In the genomic region with DNA sequence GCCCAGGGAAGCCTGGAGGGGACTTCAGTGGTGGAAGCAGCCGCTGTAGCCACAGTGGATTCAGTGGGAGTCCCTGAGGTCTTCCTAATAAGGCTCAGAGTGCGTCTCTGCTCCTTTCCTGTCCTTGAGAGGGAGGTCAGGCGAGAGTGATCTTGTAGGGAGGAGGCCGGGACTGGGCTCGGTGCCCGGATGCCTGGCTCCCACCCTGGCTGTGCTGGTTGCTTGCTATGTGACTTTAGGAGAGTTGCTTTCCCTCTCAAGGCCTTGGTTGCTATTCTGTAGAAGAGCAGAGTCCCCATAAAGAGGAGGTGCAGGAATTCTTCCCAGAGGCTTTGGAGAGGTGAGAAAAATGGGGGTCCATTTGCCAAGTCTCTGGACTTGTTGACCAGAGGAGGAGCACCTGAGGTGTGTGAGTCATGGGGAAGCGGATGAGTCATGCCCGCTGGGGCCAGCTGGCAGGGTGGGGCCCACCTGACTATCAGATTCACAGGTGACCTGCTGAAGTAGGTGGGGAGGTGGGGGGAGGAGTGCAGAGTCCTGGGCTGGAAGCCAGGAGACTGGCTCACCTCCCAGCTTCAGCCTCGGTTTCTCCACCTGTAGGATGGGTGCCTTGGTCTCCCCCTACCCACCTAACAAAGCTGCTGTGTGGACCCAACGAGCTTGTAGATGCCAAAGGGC, we compare ENCODE assay signal across 1 cellular context.
TF ChIP-seq lines count a peak whose summit lies in the region.

No MANE protein-coding gene starts in this region.

TF ChIP-seq in K562, 482 proteins besides CTCF, POLR2A, EP300 and RAD21 (continued from another document and continues in another):
- peak; percentile 54; the same call in 1 of the 2 replicates for TF ChIP-seq SMAD4 (CRISPR knock-in tag; conservative IDR thresholded peaks at IDR 0.05)
- TF ChIP-seq, protein P1, sequence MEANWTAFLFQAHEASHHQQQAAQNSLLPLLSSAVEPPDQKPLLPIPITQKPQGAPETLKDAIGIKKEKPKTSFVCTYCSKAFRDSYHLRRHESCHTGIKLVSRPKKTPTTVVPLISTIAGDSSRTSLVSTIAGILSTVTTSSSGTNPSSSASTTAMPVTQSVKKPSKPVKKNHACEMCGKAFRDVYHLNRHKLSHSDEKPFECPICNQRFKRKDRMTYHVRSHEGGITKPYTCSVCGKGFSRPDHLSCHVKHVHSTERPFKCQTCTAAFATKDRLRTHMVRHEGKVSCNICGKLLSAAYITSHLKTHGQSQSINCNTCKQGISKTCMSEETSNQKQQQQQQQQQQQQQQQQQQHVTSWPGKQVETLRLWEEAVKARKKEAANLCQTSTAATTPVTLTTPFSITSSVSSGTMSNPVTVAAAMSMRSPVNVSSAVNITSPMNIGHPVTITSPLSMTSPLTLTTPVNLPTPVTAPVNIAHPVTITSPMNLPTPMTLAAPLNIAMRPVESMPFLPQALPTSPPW (CRISPR knock-in tag; IDR thresholded peaks at IDR 0.05) = peak; percentile 41; the same call in 1 of the 2 replicates
- TF ChIP-seq CCNT2 (IDR thresholded peaks at IDR 0.05; ENCODE audit: borderline replicate concordance, extremely low read depth, insufficient read length, low read depth, low read length) = no peak
- no peak for TF ChIP-seq TARDBP (IDR thresholded peaks at IDR 0.05)
- peak in 2 of 3 experiments; percentile 9 to 28 for TF ChIP-seq YY1 (IDR thresholded peaks at IDR 0.05; ENCODE audit: borderline replicate concordance in 1 of 3, control insufficient read depth in 1 of 3, extremely low read depth in 1 of 3, insufficient read depth in 3 of 3, insufficient read length in 1 of 3, insufficient replicate concordance in 2 of 3, low read depth in 1 of 3, low read length in 2 of 3)
- TF ChIP-seq FOSL1 (tag; conservative IDR thresholded peaks at IDR 0.05) = peak; percentile 98
- TF ChIP-seq, protein P2, sequence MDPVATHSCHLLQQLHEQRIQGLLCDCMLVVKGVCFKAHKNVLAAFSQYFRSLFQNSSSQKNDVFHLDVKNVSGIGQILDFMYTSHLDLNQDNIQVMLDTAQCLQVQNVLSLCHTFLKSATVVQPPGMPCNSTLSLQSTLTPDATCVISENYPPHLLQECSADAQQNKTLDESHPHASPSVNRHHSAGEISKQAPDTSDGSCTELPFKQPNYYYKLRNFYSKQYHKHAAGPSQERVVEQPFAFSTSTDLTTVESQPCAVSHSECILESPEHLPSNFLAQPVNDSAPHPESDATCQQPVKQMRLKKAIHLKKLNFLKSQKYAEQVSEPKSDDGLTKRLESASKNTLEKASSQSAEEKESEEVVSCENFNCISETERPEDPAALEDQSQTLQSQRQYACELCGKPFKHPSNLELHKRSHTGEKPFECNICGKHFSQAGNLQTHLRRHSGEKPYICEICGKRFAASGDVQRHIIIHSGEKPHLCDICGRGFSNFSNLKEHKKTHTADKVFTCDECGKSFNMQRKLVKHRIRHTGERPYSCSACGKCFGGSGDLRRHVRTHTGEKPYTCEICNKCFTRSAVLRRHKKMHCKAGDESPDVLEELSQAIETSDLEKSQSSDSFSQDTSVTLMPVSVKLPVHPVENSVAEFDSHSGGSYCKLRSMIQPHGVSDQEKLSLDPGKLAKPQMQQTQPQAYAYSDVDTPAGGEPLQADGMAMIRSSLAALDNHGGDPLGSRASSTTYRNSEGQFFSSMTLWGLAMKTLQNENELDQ (CRISPR knock-in tag; IDR thresholded peaks at IDR 0.05; ENCODE audit: borderline replicate concordance) = no peak
- TF ChIP-seq CEBPZ (IDR thresholded peaks at IDR 0.05; ENCODE audit: borderline replicate concordance, low read depth, low read length) = no peak
- TF ChIP-seq CBFA2T3 (IDR thresholded peaks at IDR 0.05) = peak; percentile 81
- peak; percentile 87 for TF ChIP-seq SMARCA4 (IDR thresholded peaks at IDR 0.05)
- TF ChIP-seq NCOR1 (IDR thresholded peaks at IDR 0.05) = 0 out of 2 replicates have a peak, but pooled peaks have one; percentile 37
- TF ChIP-seq JUNB (CRISPR knock-in tag; conservative IDR thresholded peaks at IDR 0.05) = peak; percentile 89
- TF ChIP-seq, protein P3, sequence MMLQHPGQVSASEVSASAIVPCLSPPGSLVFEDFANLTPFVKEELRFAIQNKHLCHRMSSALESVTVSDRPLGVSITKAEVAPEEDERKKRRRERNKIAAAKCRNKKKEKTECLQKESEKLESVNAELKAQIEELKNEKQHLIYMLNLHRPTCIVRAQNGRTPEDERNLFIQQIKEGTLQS (IDR thresholded peaks at IDR 0.05) = peak; percentile 98
- TF ChIP-seq, protein P3 (CRISPR knock-in tag; conservative IDR thresholded peaks at IDR 0.05) = peak; percentile 79
- peak; percentile 91 for TF ChIP-seq DACH1 (IDR thresholded peaks at IDR 0.05; ENCODE audit: partially characterized antibody)
- peak; percentile 98 for TF ChIP-seq JUND (IDR thresholded peaks at IDR 0.05; ENCODE audit: borderline replicate concordance, low read depth, low read length)
- peak; percentile 98; the same call in 2 of the 3 replicates for TF ChIP-seq JUND (tag; IDR thresholded peaks at IDR 0.05; ENCODE audit: borderline replicate concordance, low read depth, low read length)
- TF ChIP-seq ZNF609 (CRISPR knock-in tag; IDR thresholded peaks at IDR 0.05; ENCODE audit: borderline replicate concordance) = no peak
- peak; percentile 79 for TF ChIP-seq CBFA2T2 (conservative IDR thresholded peaks at IDR 0.05)
- TF ChIP-seq, protein P4, sequence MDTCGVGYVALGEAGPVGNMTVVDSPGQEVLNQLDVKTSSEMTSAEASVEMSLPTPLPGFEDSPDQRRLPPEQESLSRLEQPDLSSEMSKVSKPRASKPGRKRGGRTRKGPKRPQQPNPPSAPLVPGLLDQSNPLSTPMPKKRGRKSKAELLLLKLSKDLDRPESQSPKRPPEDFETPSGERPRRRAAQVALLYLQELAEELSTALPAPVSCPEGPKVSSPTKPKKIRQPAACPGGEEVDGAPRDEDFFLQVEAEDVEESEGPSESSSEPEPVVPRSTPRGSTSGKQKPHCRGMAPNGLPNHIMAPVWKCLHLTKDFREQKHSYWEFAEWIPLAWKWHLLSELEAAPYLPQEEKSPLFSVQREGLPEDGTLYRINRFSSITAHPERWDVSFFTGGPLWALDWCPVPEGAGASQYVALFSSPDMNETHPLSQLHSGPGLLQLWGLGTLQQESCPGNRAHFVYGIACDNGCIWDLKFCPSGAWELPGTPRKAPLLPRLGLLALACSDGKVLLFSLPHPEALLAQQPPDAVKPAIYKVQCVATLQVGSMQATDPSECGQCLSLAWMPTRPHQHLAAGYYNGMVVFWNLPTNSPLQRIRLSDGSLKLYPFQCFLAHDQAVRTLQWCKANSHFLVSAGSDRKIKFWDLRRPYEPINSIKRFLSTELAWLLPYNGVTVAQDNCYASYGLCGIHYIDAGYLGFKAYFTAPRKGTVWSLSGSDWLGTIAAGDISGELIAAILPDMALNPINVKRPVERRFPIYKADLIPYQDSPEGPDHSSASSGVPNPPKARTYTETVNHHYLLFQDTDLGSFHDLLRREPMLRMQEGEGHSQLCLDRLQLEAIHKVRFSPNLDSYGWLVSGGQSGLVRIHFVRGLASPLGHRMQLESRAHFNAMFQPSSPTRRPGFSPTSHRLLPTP (IDR thresholded peaks at IDR 0.05; ENCODE audit: borderline replicate concordance, extremely low read depth, insufficient read length) = no peak
- TF ChIP-seq LEF1 (IDR thresholded peaks at IDR 0.05) = peak; percentile 58; the same call in 1 of the 2 replicates
- peak; percentile 73; the same call in 1 of the 2 replicates for TF ChIP-seq ZNF175 (CRISPR knock-in tag; IDR thresholded peaks at IDR 0.05; ENCODE audit: low read depth)
- TF ChIP-seq, protein P5, sequence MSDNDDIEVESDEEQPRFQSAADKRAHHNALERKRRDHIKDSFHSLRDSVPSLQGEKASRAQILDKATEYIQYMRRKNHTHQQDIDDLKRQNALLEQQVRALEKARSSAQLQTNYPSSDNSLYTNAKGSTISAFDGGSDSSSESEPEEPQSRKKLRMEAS (CRISPR knock-in tag; IDR thresholded peaks at IDR 0.05) = peak; percentile 52; the same call in 1 of the 2 replicates
- TF ChIP-seq HMG20A (CRISPR knock-in tag; conservative IDR thresholded peaks at IDR 0.05) = no peak
- TF ChIP-seq ETS1 (conservative IDR thresholded peaks at IDR 0.05; ENCODE audit: control insufficient read depth, low read depth, low read length) = no peak
- TF ChIP-seq KDM5B (IDR thresholded peaks at IDR 0.05; ENCODE audit: insufficient replicate concordance, low read depth, low read length) = no peak
